In genomic region chr16:19660432-19660831, GRCh38 we compare ENCODE assay signal across 22 cellular contexts. TPM values are rescaled to one million over a fixed set of nuclear protein-coding genes. Genes with fewer than 3 reads are reported as not detected.
DNase-seq lines count a peak whose midpoint lies in the region; ATAC-seq and TF ChIP-seq lines count a peak whose summit lies in the region.
"Had no signal": no experiment of that assay in that cellular context is flagged by ENCODE, and none has a peak within 500 bp of the region (broad histone marks: within the 10 kb centered on the region; RNA-seq: fewer than 3 reads in every experiment).

No MANE protein-coding gene starts in this region.

- H3K4me3 ChIP-seq in dorsolateral prefrontal cortex = no peak overlapping the region
- H3K4me3 ChIP-seq: A549; BLaER1 treated with 17β-estradiol and CSF1 and Interleukin-3, amounts not matched to agents 10 nM and 100 nM had no signal

- peaks cover 4% of the 10 kb centered on the region for H3K9me3 Mint-ChIP-seq in activated T-cell treated with anti-CD3 and anti-CD28 coated beads, Interleukin-2, amount 50 U/mL, for 24 hours
- no peaks in the 10 kb centered on the region for H3K9me3 Mint-ChIP-seq in activated T-helper 17 cell treated with anti-CD3 and anti-CD28 coated beads, Interleukin-2, amount 50 U/mL, for 72 hours
- H3K9me3 Mint-ChIP-seq in stimulated activated naive CD8-positive, alpha-beta T cell treated with anti-CD3 and anti-CD28 coated beads, Interleukin-15, Interleukin-2, amounts not matched to agents 100 ng/mL and 50 ng/mL, for 24 hours = peaks cover 4% of the 10 kb centered on the region
- H3K9me3 Mint-ChIP-seq: CD4-positive, alpha-beta T cell had no signal

- no peak for TF ChIP-seq CTCF in dorsolateral prefrontal cortex (IDR thresholded peaks at IDR 0.05 in 54 of 56, conservative IDR thresholded peaks at IDR 0.05 in 2 of 56; ENCODE audit: low read depth in 1 of 56, partially characterized antibody in 56 of 56)

- intact Hi-C loops in dorsolateral prefrontal cortex (cut with DNase I) (no loop called here), Right ventricle myocardium superior (cut with DNase I) (no loop called here)

- H3K27me3 ChIP-seq in dorsolateral prefrontal cortex = no peaks in the 10 kb centered on the region
- H3K27me3 ChIP-seq: BLaER1 treated with 17β-estradiol and CSF1 and Interleukin-3, amounts not matched to agents 10 nM and 100 nM had no signal

- H3K27ac ChIP-seq in dorsolateral prefrontal cortex = peak overlapping the region in 49 of 59 donors; percentile 2 to 96 (median 76)
- H3K27ac ChIP-seq: A549; BLaER1 treated with 17β-estradiol and CSF1 and Interleukin-3, amounts not matched to agents 10 nM and 100 nM; HL-60; RWPE1 had no signal

- H3K36me3 Mint-ChIP-seq in activated T-cell treated with anti-CD3 and anti-CD28 coated beads, Interleukin-2, amount 50 U/mL, for 24 hours (ENCODE audit: low read depth) = peaks cover 71% of the 10 kb centered on the region
- peaks cover 66% of the 10 kb centered on the region for H3K36me3 Mint-ChIP-seq in activated T-helper 17 cell treated with anti-CD3 and anti-CD28 coated beads, Interleukin-2, amount 50 U/mL, for 72 hours (ENCODE audit: low read depth)
- H3K36me3 Mint-ChIP-seq in stimulated activated naive CD8-positive, alpha-beta T cell treated with anti-CD3 and anti-CD28 coated beads, Interleukin-15, Interleukin-2, amounts not matched to agents 100 ng/mL and 50 ng/mL, for 24 hours (ENCODE audit: low read depth) = peaks cover 52% of the 10 kb centered on the region

- H3K27ac Mint-ChIP-seq in activated T-cell treated with anti-CD3 and anti-CD28 coated beads, Interleukin-2, amount 50 U/mL, for 24 hours = peak overlapping the region; percentile 8
- H3K27ac Mint-ChIP-seq in activated T-helper 17 cell treated with anti-CD3 and anti-CD28 coated beads, Interleukin-2, amount 50 U/mL, for 72 hours = peak overlapping the region; percentile 16
- peak overlapping the region; percentile 65 for H3K27ac Mint-ChIP-seq in stimulated activated naive CD8-positive, alpha-beta T cell treated with anti-CD3 and anti-CD28 coated beads, Interleukin-15, Interleukin-2, amounts not matched to agents 100 ng/mL and 50 ng/mL, for 24 hours
- H3K27ac Mint-ChIP-seq: CD4-positive, alpha-beta T cell had no signal

- H3K27me3 Mint-ChIP-seq in activated T-cell treated with anti-CD3 and anti-CD28 coated beads, Interleukin-2, amount 50 U/mL, for 24 hours = no peaks in the 10 kb centered on the region
- H3K27me3 Mint-ChIP-seq in activated T-helper 17 cell treated with anti-CD3 and anti-CD28 coated beads, Interleukin-2, amount 50 U/mL, for 72 hours = no peaks in the 10 kb centered on the region
- H3K27me3 Mint-ChIP-seq in stimulated activated naive CD8-positive, alpha-beta T cell treated with anti-CD3 and anti-CD28 coated beads, Interleukin-15, Interleukin-2, amounts not matched to agents 100 ng/mL and 50 ng/mL, for 24 hours = no peaks in the 10 kb centered on the region
- H3K27me3 Mint-ChIP-seq: CD4-positive, alpha-beta T cell had no signal

- ATAC-seq in activated T-helper 17 cell treated with anti-CD3 and anti-CD28 coated beads, Interleukin-2, amount 50 U/mL, for 72 hours (replicated peaks) = peak; percentile 75
- no peak for ATAC-seq in Right ventricle myocardium superior (ENCODE audit: poor library complexity)
- ATAC-seq: A549, HCT116, Panc1 had no signal

- H3K4me1 Mint-ChIP-seq in activated T-cell treated with anti-CD3 and anti-CD28 coated beads, Interleukin-2, amount 50 U/mL, for 24 hours (ENCODE audit: low read depth) = peaks cover 8% of the 10 kb centered on the region
- peaks cover 3% of the 10 kb centered on the region for H3K4me1 Mint-ChIP-seq in activated T-helper 17 cell treated with anti-CD3 and anti-CD28 coated beads, Interleukin-2, amount 50 U/mL, for 72 hours
- H3K4me1 Mint-ChIP-seq in stimulated activated naive CD8-positive, alpha-beta T cell treated with anti-CD3 and anti-CD28 coated beads, Interleukin-15, Interleukin-2, amounts not matched to agents 100 ng/mL and 50 ng/mL, for 24 hours (ENCODE audit: low read depth) = peaks cover 18% of the 10 kb centered on the region

- DNase-seq in activated T-cell treated with anti-CD3 and anti-CD28 coated beads, Interleukin-2, amount 50 U/mL, for 24 hours = no peak
- no peak for DNase-seq in activated T-cell treated with anti-CD3 and anti-CD28 coated beads, Interleukin-2, amount 50 U/mL, for 48 hours
- DNase-seq in dorsolateral prefrontal cortex (no peak), Right ventricle myocardium superior (no peak), foreskin melanocyte (no peak), NCI-H2107 (lab: John Stamatoyannopoulos, UW) (no peak)
- DNase-seq: AML-193; CD4-positive, alpha-beta T cell; NCI-H1048; NCI-H1417; NCI-H1694; NCI-H2029 treated with DMSO at 0.1 percent for 48 hours; NCI-H69; SIG-M5 had no signal

- H3K4me3 Mint-ChIP-seq in activated T-cell treated with anti-CD3 and anti-CD28 coated beads, Interleukin-2, amount 50 U/mL, for 24 hours = no peak overlapping the region
- no peak overlapping the region for H3K4me3 Mint-ChIP-seq in activated T-helper 17 cell treated with anti-CD3 and anti-CD28 coated beads, Interleukin-2, amount 50 U/mL, for 72 hours
- no peak overlapping the region for H3K4me3 Mint-ChIP-seq in stimulated activated naive CD8-positive, alpha-beta T cell treated with anti-CD3 and anti-CD28 coated beads, Interleukin-15, Interleukin-2, amounts not matched to agents 100 ng/mL and 50 ng/mL, for 24 hours
- H3K4me3 Mint-ChIP-seq: CD4-positive, alpha-beta T cell had no signal

RNA-seq across cellular contexts. Expression of gene KNOP1, which starts 57.6 kb away (rescaled TPM):
- total RNA-seq in activated T-helper 17 cell treated with anti-CD3 and anti-CD28 coated beads, Interleukin-2, amount 50 U/mL, for 72 hours = 10 to 100 TPM; 15.6 to 26.6 TPM
- 10 to 100 TPM; 13.0 to 94.8 (median 30.2) TPM for total RNA-seq in dorsolateral prefrontal cortex
- total RNA-seq in Right ventricle myocardium superior = 6.2 TPM

RNA-seq across cellular contexts. Expression of gene IQCK, which starts 57.6 kb away (rescaled TPM):
- total RNA-seq in activated T-helper 17 cell treated with anti-CD3 and anti-CD28 coated beads, Interleukin-2, amount 50 U/mL, for 72 hours = 1 to 10 TPM; 1.7 to 2.9 TPM
- total RNA-seq in dorsolateral prefrontal cortex = 10 to 100 TPM; 13.2 to 40.2 (median 23.3) TPM
- 6.5 TPM for total RNA-seq in Right ventricle myocardium superior

Comparison
In these comparisons a context has a peak if more than half of its experiments do, and no peak if none do; other contexts are left out.
1. H3K27ac Mint-ChIP-seq: peak in every context shown above with its lines; median percentile 65 in stimulated activated naive CD8-positive, alpha-beta T cell treated with anti-CD3 and anti-CD28 coated beads, Interleukin-15, Interleukin-2, amounts not matched to agents 100 ng/mL and 50 ng/mL, for 24 hours; 16 in activated T-helper 17 cell treated with anti-CD3 and anti-CD28 coated beads, Interleukin-2, amount 50 U/mL, for 72 hours; 8 in activated T-cell treated with anti-CD3 and anti-CD28 coated beads, Interleukin-2, amount 50 U/mL, for 24 hours.